15 cellular contexts compared by ENCODE assay signal in genomic region chr5:143494162-143494561, GRCh38.
DNase-seq lines count a peak whose midpoint lies in the region; ATAC-seq, FAIRE-seq and TF ChIP-seq lines count a peak whose summit lies in the region.
"Had no signal": no experiment of that assay in that cellular context is flagged by ENCODE, and none has a peak within 500 bp of the region (broad histone marks: within the 10 kb centered on the region; RNA-seq: fewer than 3 reads in every experiment).

No MANE protein-coding gene starts in this region.

- H3K9ac ChIP-seq in adipocyte (ENCODE audit: low read length), result no peak overlapping the region
- H3K9ac ChIP-seq in colonic mucosa (ENCODE audit: low read depth in 2 of 2, low read length in 2 of 2), result no peak overlapping the region

- intact Hi-C loops in colonic mucosa (cut with DNase I), result no loop called here
- intact Hi-C loops in activated CD4-positive, alpha-beta T cell treated with anti-CD3 and anti-CD28 coated beads, Interleukin-2, amount 10 ng/mL, durations not matched to agents 24 days and 14 days (cut with micrococcal nuclease), result no loop called here

- ATAC-seq in A549 (peak in 1 of 2 experiments; percentile 63; a peak in 3 of 6 replicates), HG03097 (IDR thresholded peaks at IDR 0.05; ENCODE audit: low FRiP score, unreplicated experiment) (no peak)

- peaks cover 13% of the 10 kb centered on the region for H3K9me3 Mint-ChIP-seq in activated CD4-positive, alpha-beta T cell treated with anti-CD3 and anti-CD28 coated beads, Interleukin-2, amount 10 ng/mL, durations not matched to agents 24 days and 14 days

- CTCF ChIA-PET in A549 (lab: Yijun Ruan, JAX), result interaction anchor here (1.4 kb wide), 1 partner anchor 12 kb away, joined by 3 read pairs; no protein-coding TSS in a partner anchor

- H3K9me3 ChIP-seq in A549 (peaks cover 4% of the 10 kb centered on the region; the same call in 2 of the 3 replicates), adipocyte (ENCODE audit: control insufficient read depth, low read length) (no peaks in the 10 kb centered on the region), colonic mucosa (no peaks in the 10 kb centered on the region)
- H3K9me3 ChIP-seq: BE2C, tibial nerve had no signal

- H3K27me3 ChIP-seq in adipocyte (replicated peaks; ENCODE audit: control insufficient read depth, insufficient read depth, low read length) (no peaks in the 10 kb centered on the region), colonic mucosa (no peaks in the 10 kb centered on the region)
- H3K27me3 ChIP-seq: BE2C, SJCRH30, tibial nerve had no signal

- TF ChIP-seq CTCF in A549 (IDR thresholded peaks at IDR 0.05) (no peak), colonic mucosa (IDR thresholded peaks at IDR 0.05) (no peak)

- no peak for TF ChIP-seq RAD21 in A549 (conservative IDR thresholded peaks at IDR 0.05 in 1 of 2, IDR thresholded peaks at IDR 0.05 in 1 of 2)

- H3K4me1 Mint-ChIP-seq in activated CD4-positive, alpha-beta T cell treated with anti-CD3 and anti-CD28 coated beads, Interleukin-2, amount 10 ng/mL, durations not matched to agents 24 days and 14 days, result no peaks in the 10 kb centered on the region
- H3K4me1 Mint-ChIP-seq: naive B cell had no signal

- H3K4me1 ChIP-seq in A549 (peaks cover 72% of the 10 kb centered on the region), adipocyte (ENCODE audit: control insufficient read depth, insufficient read depth, low read length) (peaks cover 37% of the 10 kb centered on the region), colonic mucosa (no peaks in the 10 kb centered on the region)
- H3K4me1 ChIP-seq: BE2C had no signal

- DNase-seq in A549 (ENCODE audit: low read depth in 1 of 2, low spot score in 1 of 2) (peak in 1 of 2 experiments; percentile 49), H4 (ENCODE audit: low spot score) (peak; percentile 48), adipocyte (ENCODE audit: low read depth) (peak; percentile 81), fibroblast of the conjunctiva (ENCODE audit: low read depth) (peak; percentile 75), colonic mucosa (no peak)
- no peak for DNase-seq in effector CD4-positive, alpha-beta T cell
- DNase-seq in activated CD4-positive, alpha-beta T cell treated with anti-CD3 and anti-CD28 coated beads, Interleukin-2, amount 10 ng/mL, durations not matched to agents 24 days and 14 days, result no peak
- DNase-seq: activated T-cell treated with anti-CD3 and anti-CD28 coated beads, Interleukin-2, amount 50 U/mL, for 1 hour; BE2C; MV-4-11; naive B cell; NCI-H510A; SJCRH30 had no signal

- H3K27ac ChIP-seq in A549 (peak overlapping the region; percentile 81 to 90), colonic mucosa (no peak overlapping the region)
- H3K27ac ChIP-seq: SJCRH30, tibial nerve had no signal

- POLR2A ChIA-PET in A549 (lab: Yijun Ruan, JAX), result no interaction called here

- H3K36me3 Mint-ChIP-seq in activated CD4-positive, alpha-beta T cell treated with anti-CD3 and anti-CD28 coated beads, Interleukin-2, amount 10 ng/mL, durations not matched to agents 24 days and 14 days (ENCODE audit: low read depth), result no peaks in the 10 kb centered on the region
- H3K36me3 Mint-ChIP-seq: naive B cell had no signal

- H3K27me3 Mint-ChIP-seq in activated CD4-positive, alpha-beta T cell treated with anti-CD3 and anti-CD28 coated beads, Interleukin-2, amount 10 ng/mL, durations not matched to agents 24 days and 14 days, result no peaks in the 10 kb centered on the region
- H3K27me3 Mint-ChIP-seq: naive B cell had no signal

- no peak overlapping the region for H3K27ac Mint-ChIP-seq in activated CD4-positive, alpha-beta T cell treated with anti-CD3 and anti-CD28 coated beads, Interleukin-2, amount 10 ng/mL, durations not matched to agents 24 days and 14 days
- H3K27ac Mint-ChIP-seq: naive B cell had no signal

- H3K4me3 ChIP-seq in A549, result no peak overlapping the region
- H3K4me3 ChIP-seq in adipocyte (ENCODE audit: low read length), result no peak overlapping the region
- H3K4me3 ChIP-seq in colonic mucosa, result no peak overlapping the region
- H3K4me3 ChIP-seq: SJCRH30, tibial nerve had no signal

- no peak overlapping the region for H3K4me3 Mint-ChIP-seq in activated CD4-positive, alpha-beta T cell treated with anti-CD3 and anti-CD28 coated beads, Interleukin-2, amount 10 ng/mL, durations not matched to agents 24 days and 14 days
- H3K4me3 Mint-ChIP-seq: naive B cell had no signal

- WGBS in A549 (ENCODE audit: missing lambda C conversion rate), result 63% methylated on average over 2 of the region's 2 CpGs

- no peak for TF ChIP-seq POLR2A in A549 (IDR thresholded peaks at IDR 0.05; ENCODE audit: low read length)

- no peak for TF ChIP-seq EP300 in A549 (IDR thresholded peaks at IDR 0.05)

- peak; percentile 78 for FAIRE-seq in A549 (lab: Jason Lieb, UNC)

- no peaks in the 10 kb centered on the region for H3K36me3 ChIP-seq in adipocyte (ENCODE audit: control insufficient read depth, insufficient read depth, low read length, severe bottlenecking)
- no peaks in the 10 kb centered on the region for H3K36me3 ChIP-seq in colonic mucosa
- H3K36me3 ChIP-seq: BE2C, SJCRH30, tibial nerve had no signal

- H3K4me2 ChIP-seq in A549, result peak overlapping the region; percentile 72

TF ChIP-seq in A549, 52 proteins besides CTCF, POLR2A, EP300 and RAD21 (continues in another document):
- no peak for TF ChIP-seq NPAS2 (CRISPR knock-in tag; IDR thresholded peaks at IDR 0.05; ENCODE audit: borderline replicate concordance)
- TF ChIP-seq ZSCAN20 (CRISPR knock-in tag; IDR thresholded peaks at IDR 0.05), result no peak
- no peak for TF ChIP-seq CHD4 (IDR thresholded peaks at IDR 0.05; ENCODE audit: borderline replicate concordance)
- no peak for TF ChIP-seq EHF (CRISPR knock-in tag; IDR thresholded peaks at IDR 0.05)
- TF ChIP-seq RARB (CRISPR knock-in tag; IDR thresholded peaks at IDR 0.05), result no peak
- peak; percentile 6 for TF ChIP-seq MAFK (IDR thresholded peaks at IDR 0.05; ENCODE audit: partially characterized antibody)
- TF ChIP-seq ZNF302 (CRISPR knock-in tag; IDR thresholded peaks at IDR 0.05), result no peak
- no peak for TF ChIP-seq POLR2AphosphoS2 (conservative IDR thresholded peaks at IDR 0.05; ENCODE audit: low read length)
- TF ChIP-seq, protein P1, sequence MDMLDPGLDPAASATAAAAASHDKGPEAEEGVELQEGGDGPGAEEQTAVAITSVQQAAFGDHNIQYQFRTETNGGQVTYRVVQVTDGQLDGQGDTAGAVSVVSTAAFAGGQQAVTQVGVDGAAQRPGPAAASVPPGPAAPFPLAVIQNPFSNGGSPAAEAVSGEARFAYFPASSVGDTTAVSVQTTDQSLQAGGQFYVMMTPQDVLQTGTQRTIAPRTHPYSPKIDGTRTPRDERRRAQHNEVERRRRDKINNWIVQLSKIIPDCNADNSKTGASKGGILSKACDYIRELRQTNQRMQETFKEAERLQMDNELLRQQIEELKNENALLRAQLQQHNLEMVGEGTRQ (IDR thresholded peaks at IDR 0.05), result no peak
- no peak for TF ChIP-seq ZC3H11A (IDR thresholded peaks at IDR 0.05)
- peak; percentile 41; the same call in 1 of the 2 replicates for TF ChIP-seq JUNB (IDR thresholded peaks at IDR 0.05)
- no peak for TF ChIP-seq RCOR1 (IDR thresholded peaks at IDR 0.05; ENCODE audit: low read depth, low read length)
- no peak for TF ChIP-seq CBX8 (IDR thresholded peaks at IDR 0.05)
- TF ChIP-seq HOXB5 (CRISPR knock-in tag; IDR thresholded peaks at IDR 0.05), result no peak
- no peak for TF ChIP-seq BCL3 (IDR thresholded peaks at IDR 0.05)
- no peak for TF ChIP-seq NR3C1 (IDR thresholded peaks at IDR 0.05)
- TF ChIP-seq EHMT2 (IDR thresholded peaks at IDR 0.05; ENCODE audit: low read depth), result no peak
- no peak for TF ChIP-seq ELK1 (IDR thresholded peaks at IDR 0.05; ENCODE audit: low read depth, low read length)
- TF ChIP-seq KDM1A (IDR thresholded peaks at IDR 0.05; ENCODE audit: low read depth), result no peak
- no peak; the same call in 1 of the 2 replicates for TF ChIP-seq FOSL2 (IDR thresholded peaks at IDR 0.05)
- TF ChIP-seq FOSL2 (CRISPR knock-in tag; IDR thresholded peaks at IDR 0.05), result peak; percentile 83
- no peak for TF ChIP-seq HEYL (CRISPR knock-in tag; IDR thresholded peaks at IDR 0.05)

Comparison
In these comparisons a context has a peak if more than half of its experiments do, and no peak if none do; other contexts are left out.
1. DNase-seq: peak in H4 (single experiment), adipocyte (single experiment) and fibroblast of the conjunctiva (single experiment); none in colonic mucosa (single experiment), effector CD4-positive, alpha-beta T cell (single experiment) and activated CD4-positive, alpha-beta T cell treated with anti-CD3 and anti-CD28 coated beads, Interleukin-2, amount 10 ng/mL, durations not matched to agents 24 days and 14 days (single experiment).